31 cellular contexts compared by ENCODE assay signal in genomic region chr7:71389976-71390375, GRCh38.
"Had no signal": no experiment of that assay in that cellular context is flagged by ENCODE, and none has a peak within 500 bp of the region (broad histone marks: within the 10 kb centered on the region; RNA-seq: fewer than 3 reads in every experiment).

No MANE protein-coding gene starts in this region.

- H3K4me1 ChIP-seq: breast epithelium, gastrocnemius medialis, stomach, tibial artery, upper lobe of right lung had no signal

- H3K4me1 Mint-ChIP-seq: activated CD4-positive, alpha-beta T cell treated with anti-CD3 and anti-CD28 coated beads for 36 hours; activated CD8-positive, alpha-beta memory T cell treated with anti-CD3 and anti-CD28 coated beads, Interleukin-2, amount 10 ng/mL, durations not matched to agents 7 days and 5 days; stimulated activated memory B cell treated with anti-CD40 and anti-IgM and Interleukin-4, amounts not matched to agents 10 μg/mL and 1 μg/mL and 100 μg/mL, for 72 hours had no signal

- DNase-seq: activated CD4-positive, alpha-beta T cell treated with anti-CD3 and anti-CD28 coated beads for 36 hours; activated CD4-positive, CD25-positive, alpha-beta regulatory T cell; activated CD8-positive, alpha-beta memory T cell treated with anti-CD3 and anti-CD28 coated beads, Interleukin-2, amount 10 ng/mL, durations not matched to agents 7 days and 5 days; activated CD8-positive, alpha-beta T cell treated with anti-CD3 and anti-CD28 coated beads, Interleukin-2, amount 10 ng/mL, durations not matched to agents 7 days and 5 days; activated naive CD4-positive, alpha-beta T cell; activated T-cell treated with anti-CD3 and anti-CD28 coated beads, Interleukin-2, amount 50 U/mL, for 48 hours; central memory CD4-positive, alpha-beta T cell; effector memory CD4-positive, alpha-beta T cell; erythroblast; gastrocnemius medialis; glutamatergic neuron; islet precursor cell; left ventricle myocardium inferior; mucosa of descending colon; ovary; retina; small intestine; stimulated activated CD4-positive, alpha-beta T cell treated with anti-CD3 and anti-CD28 coated beads, Interleukin-4, amount 100 ng/mL, for 24 hours; stomach; tibial artery; upper lobe of right lung had no signal

- H3K4me3 ChIP-seq: breast epithelium, gastrocnemius medialis, left ventricle myocardium inferior, lung, mucosa of descending colon, ovary, stomach, tibial artery, upper lobe of right lung had no signal

- H3K36me3 ChIP-seq: breast epithelium, gastrocnemius medialis, left ventricle myocardium inferior, neutrophil, ovary, stomach, tibial artery, upper lobe of right lung had no signal

- H3K27me3 ChIP-seq: breast epithelium, gastrocnemius medialis, neutrophil, ovary, stomach, tibial artery, upper lobe of right lung had no signal

- H3K27ac ChIP-seq: breast epithelium, gastrocnemius medialis, left ventricle myocardium inferior, neutrophil, ovary, stomach, tibial artery, upper lobe of right lung had no signal

- H3K9me3 ChIP-seq: gastrocnemius medialis, left ventricle myocardium inferior, neutrophil, ovary, upper lobe of right lung had no signal

- H3K4me3 Mint-ChIP-seq: activated CD4-positive, alpha-beta T cell treated with anti-CD3 and anti-CD28 coated beads for 36 hours; activated CD8-positive, alpha-beta memory T cell treated with anti-CD3 and anti-CD28 coated beads, Interleukin-2, amount 10 ng/mL, durations not matched to agents 7 days and 5 days; activated CD8-positive, alpha-beta T cell treated with anti-CD3 and anti-CD28 coated beads, Interleukin-2, amount 10 ng/mL, durations not matched to agents 7 days and 5 days; dendritic cell treated with granulocyte-macrophage colony-stimulating factor and Interleukin-4, amounts not matched to agents 40 ng/mL and 50 ng/mL, for 4 days; natural killer cell treated with Interleukin-12 subunit alpha and Interleukin-12 subunit beta and Interleukin-15 and Interleukin-18, amount 100 ng/mL, for 72 hours; stimulated activated memory B cell treated with anti-CD40 and anti-IgM and Interleukin-4, amounts not matched to agents 10 μg/mL and 1 μg/mL and 100 μg/mL, for 72 hours; T-helper 2 cell treated with Interferon-gamma antibody and Interleukin-4, amounts not matched to agents 5 μg/mL and 100 μg/mL, for 36 hours had no signal

- H3K27me3 Mint-ChIP-seq: activated CD4-positive, alpha-beta T cell treated with anti-CD3 and anti-CD28 coated beads for 36 hours; activated CD8-positive, alpha-beta memory T cell treated with anti-CD3 and anti-CD28 coated beads, Interleukin-2, amount 10 ng/mL, durations not matched to agents 7 days and 5 days; dendritic cell treated with granulocyte-macrophage colony-stimulating factor and Interleukin-4, amounts not matched to agents 40 ng/mL and 50 ng/mL, for 4 days; natural killer cell treated with Interleukin-12 subunit alpha and Interleukin-12 subunit beta and Interleukin-15 and Interleukin-18, amount 100 ng/mL, for 72 hours; progenitor cell of endocrine pancreas; stimulated activated memory B cell treated with anti-CD40 and anti-IgM and Interleukin-4, amounts not matched to agents 10 μg/mL and 1 μg/mL and 100 μg/mL, for 72 hours had no signal

- ATAC-seq: activated CD4-positive, alpha-beta T cell treated with anti-CD3 and anti-CD28 coated beads for 36 hours; activated CD8-positive, alpha-beta memory T cell treated with anti-CD3 and anti-CD28 coated beads, Interleukin-2, amount 10 ng/mL, durations not matched to agents 7 days and 5 days; activated CD8-positive, alpha-beta T cell treated with anti-CD3 and anti-CD28 coated beads, Interleukin-2, amount 10 ng/mL, durations not matched to agents 7 days and 5 days; activated naive CD4-positive, alpha-beta T cell treated with anti-CD3 and anti-CD28 coated beads, Interleukin-2, amount 50 U/mL, for 72 hours; gastrocnemius medialis; mucosa of descending colon; natural killer cell treated with Interleukin-12 subunit alpha and Interleukin-12 subunit beta and Interleukin-15 and Interleukin-18, amount 100 ng/mL, for 72 hours; sciatic nerve; stimulated activated memory B cell treated with anti-CD40 and anti-IgM and Interleukin-4, amounts not matched to agents 10 μg/mL and 1 μg/mL and 100 μg/mL, for 72 hours; upper lobe of right lung had no signal

- H3K27ac Mint-ChIP-seq: activated CD4-positive, alpha-beta T cell treated with anti-CD3 and anti-CD28 coated beads for 36 hours; activated CD8-positive, alpha-beta memory T cell treated with anti-CD3 and anti-CD28 coated beads, Interleukin-2, amount 10 ng/mL, durations not matched to agents 7 days and 5 days; activated CD8-positive, alpha-beta T cell treated with anti-CD3 and anti-CD28 coated beads, Interleukin-2, amount 10 ng/mL, durations not matched to agents 7 days and 5 days; activated naive CD4-positive, alpha-beta T cell treated with anti-CD3 and anti-CD28 coated beads, Interleukin-2, amount 50 U/mL, for 72 hours; dendritic cell treated with granulocyte-macrophage colony-stimulating factor and Interleukin-4, amounts not matched to agents 40 ng/mL and 50 ng/mL, for 4 days; natural killer cell treated with Interleukin-12 subunit alpha and Interleukin-12 subunit beta and Interleukin-15 and Interleukin-18, amount 100 ng/mL, for 72 hours; progenitor cell of endocrine pancreas; stimulated activated memory B cell treated with anti-CD40 and anti-IgM and Interleukin-4, amounts not matched to agents 10 μg/mL and 1 μg/mL and 100 μg/mL, for 72 hours; T-helper 2 cell treated with Interferon-gamma antibody and Interleukin-4, amounts not matched to agents 5 μg/mL and 100 μg/mL, for 36 hours had no signal

- H3K36me3 Mint-ChIP-seq: activated CD8-positive, alpha-beta memory T cell treated with anti-CD3 and anti-CD28 coated beads, Interleukin-2, amount 10 ng/mL, durations not matched to agents 7 days and 5 days; natural killer cell treated with Interleukin-12 subunit alpha and Interleukin-12 subunit beta and Interleukin-15 and Interleukin-18, amount 100 ng/mL, for 72 hours; stimulated activated memory B cell treated with anti-CD40 and anti-IgM and Interleukin-4, amounts not matched to agents 10 μg/mL and 1 μg/mL and 100 μg/mL, for 72 hours had no signal
